Comparison of ENCODE assay signal across 1 cellular context in genomic region chr7:27243340-27244163, GRCh38.
TF ChIP-seq lines count a peak whose summit lies in the region.

No MANE protein-coding gene starts in this region.

TF ChIP-seq in H1, 55 proteins besides CTCF, POLR2A, EP300 and RAD21:
- TF ChIP-seq JUN (IDR thresholded peaks at IDR 0.05; ENCODE audit: low read depth, low read length) = no peak
- peak; percentile 76 for TF ChIP-seq RNF2 (IDR thresholded peaks at IDR 0.05; ENCODE audit: borderline replicate concordance, low read depth, low read length, missing control alignments, poor library complexity, severe bottlenecking)
- TF ChIP-seq MAX (IDR thresholded peaks at IDR 0.05) = no peak
- TF ChIP-seq KDM5A (IDR thresholded peaks at IDR 0.05; ENCODE audit: low read length) = no peak
- 0 out of 2 replicates have a peak, but pooled peaks have one; percentile 6 for TF ChIP-seq RBBP5 (IDR thresholded peaks at IDR 0.05; ENCODE audit: borderline replicate concordance, low read depth, low read length)
- peak; percentile 89 for TF ChIP-seq SUZ12 (IDR thresholded peaks at IDR 0.05; ENCODE audit: low read length)
- no peak for TF ChIP-seq CHD1 (IDR thresholded peaks at IDR 0.05; ENCODE audit: low read depth, low read length)
- no peak for TF ChIP-seq HDAC2 (IDR thresholded peaks at IDR 0.05; ENCODE audit: borderline replicate concordance in 1 of 2, low read depth in 2 of 2, low read length in 2 of 2)
- 0 out of 2 replicates have a peak, but pooled peaks have one; percentile 50 for TF ChIP-seq CBX8 (IDR thresholded peaks at IDR 0.05; ENCODE audit: borderline replicate concordance, low read depth, low read length)
- TF ChIP-seq RXRA (IDR thresholded peaks at IDR 0.05; ENCODE audit: insufficient read depth, low read depth, low read length) = no peak
- no peak for TF ChIP-seq KDM4A (IDR thresholded peaks at IDR 0.05; ENCODE audit: low read depth, low read length, severe bottlenecking)
- no peak for TF ChIP-seq SIRT6 (IDR thresholded peaks at IDR 0.05; ENCODE audit: low read length)
- no peak for TF ChIP-seq POU5F1 (IDR thresholded peaks at IDR 0.05; ENCODE audit: low read depth, low read length)
- no peak for TF ChIP-seq RFX5 (IDR thresholded peaks at IDR 0.05; ENCODE audit: borderline replicate concordance, low read depth, low read length)
- TF ChIP-seq EZH2 (IDR thresholded peaks at IDR 0.05; ENCODE audit: low read depth, low read length, severe bottlenecking) = peak; percentile 91
- TF ChIP-seq SIX5 (IDR thresholded peaks at IDR 0.05; ENCODE audit: low read depth, low read length) = no peak
- TF ChIP-seq BRCA1 (IDR thresholded peaks at IDR 0.05; ENCODE audit: low read depth, low read length) = no peak
- TF ChIP-seq TAF1 (IDR thresholded peaks at IDR 0.05; ENCODE audit: low read depth, low read length) = no peak
- no peak for TF ChIP-seq PHF8 (conservative IDR thresholded peaks at IDR 0.05; ENCODE audit: low read depth, low read length)
- TF ChIP-seq CTBP2 (IDR thresholded peaks at IDR 0.05; ENCODE audit: borderline replicate concordance, insufficient read depth, insufficient read length, low read length) = peak; percentile 55
- no peak for TF ChIP-seq CREB1 (IDR thresholded peaks at IDR 0.05)
- no peak for TF ChIP-seq CBX5 (IDR thresholded peaks at IDR 0.05; ENCODE audit: low read depth, low read length)
- TF ChIP-seq JUND (IDR thresholded peaks at IDR 0.05; ENCODE audit: low read length) = no peak
- no peak for TF ChIP-seq ZNF274 (IDR thresholded peaks at IDR 0.05; ENCODE audit: borderline replicate concordance, extremely low read depth, low read length)
- no peak for TF ChIP-seq FOSL1 (IDR thresholded peaks at IDR 0.05; ENCODE audit: insufficient read depth, low read depth, low read length)
- no peak for TF ChIP-seq TAF7 (optimal IDR thresholded peaks at IDR 0.05; ENCODE audit: borderline replicate concordance, low read depth, low read length)
